ENCODE assay signal across 15 cellular contexts in genomic region chr14:61652526-61653262, GRCh38. TPM values are rescaled to one million over a fixed set of nuclear protein-coding genes. Genes with fewer than 3 reads are reported as not detected.
DNase-seq lines count a peak whose midpoint lies in the region; ATAC-seq and TF ChIP-seq lines count a peak whose summit lies in the region.
"Had no signal": no experiment of that assay in that cellular context is flagged by ENCODE, and none has a peak within 500 bp of the region (broad histone marks: within the 10 kb centered on the region; RNA-seq: fewer than 3 reads in every experiment).

No MANE protein-coding gene starts in this region.

- no peak overlapping the region for H3K27ac Mint-ChIP-seq in activated B cell treated with CpG ODN at 0.5 μM for 24 hours
- H3K27ac Mint-ChIP-seq: activated CD4-positive, alpha-beta memory T cell treated with anti-CD3 and anti-CD28 coated beads, Interleukin-2, amount 10 ng/mL, durations not matched to agents 7 days and 5 days; activated T-helper 1 cell treated with anti-CD3 and anti-CD28 coated beads, Interleukin-12 subunit alpha, Interleukin-12 subunit beta, Interleukin-2, Interleukin-4 antibody, amounts not matched to agents 30 ng/mL and 10 ng/mL and 1 ng/mL, durations not matched to agents 14 hours and 24 hours and 36 hours; stimulated activated effector memory CD8-positive, alpha-beta T cell treated with anti-CD3 and anti-CD28 coated beads, Interleukin-12 subunit alpha, Interleukin-12 subunit beta, amount 100 ng/mL, for 72 hours had no signal

- H3K4me3 ChIP-seq in upper lobe of right lung: no peak overlapping the region

- intact Hi-C loops in activated B cell treated with CpG ODN at 0.5 μM for 24 hours (cut with micrococcal nuclease) (loop anchor here (1.0 kb wide), 1 partner anchor 9 kb away; no protein-coding TSS in a partner anchor), upper lobe of right lung (cut with DNase I) (no loop called here)

- H3K4me3 Mint-ChIP-seq in activated B cell treated with CpG ODN at 0.5 μM for 24 hours: peak overlapping the region; percentile 12
- H3K4me3 Mint-ChIP-seq: activated CD4-positive, alpha-beta memory T cell treated with anti-CD3 and anti-CD28 coated beads, Interleukin-2, amount 10 ng/mL, durations not matched to agents 7 days and 5 days; activated T-helper 1 cell treated with anti-CD3 and anti-CD28 coated beads, Interleukin-12 subunit alpha, Interleukin-12 subunit beta, Interleukin-2, Interleukin-4 antibody, amounts not matched to agents 30 ng/mL and 10 ng/mL and 1 ng/mL, durations not matched to agents 14 hours and 24 hours and 36 hours; central memory CD8-positive, alpha-beta T cell; stimulated activated effector memory CD8-positive, alpha-beta T cell treated with anti-CD3 and anti-CD28 coated beads, Interleukin-12 subunit alpha, Interleukin-12 subunit beta, amount 100 ng/mL, for 72 hours had no signal

- no peaks in the 10 kb centered on the region for H3K27me3 ChIP-seq in upper lobe of right lung
- H3K27me3 ChIP-seq: neutrophil had no signal

- no peaks in the 10 kb centered on the region for H3K9me3 ChIP-seq in upper lobe of right lung
- H3K9me3 ChIP-seq: neutrophil had no signal

- H3K9me3 Mint-ChIP-seq in activated B cell treated with CpG ODN at 0.5 μM for 24 hours: no peaks in the 10 kb centered on the region
- H3K9me3 Mint-ChIP-seq: central memory CD8-positive, alpha-beta T cell; stimulated activated effector memory CD8-positive, alpha-beta T cell treated with anti-CD3 and anti-CD28 coated beads, Interleukin-12 subunit alpha, Interleukin-12 subunit beta, amount 100 ng/mL, for 72 hours had no signal

- peaks cover 28% of the 10 kb centered on the region for H3K4me1 Mint-ChIP-seq in activated B cell treated with CpG ODN at 0.5 μM for 24 hours

- no peak for TF ChIP-seq CTCF in activated B cell treated with CpG ODN at 0.5 μM for 24 hours (IDR thresholded peaks at IDR 0.05)
- no peak for TF ChIP-seq CTCF in upper lobe of right lung (IDR thresholded peaks at IDR 0.05)

- H3K27me3 Mint-ChIP-seq in activated B cell treated with CpG ODN at 0.5 μM for 24 hours: no peaks in the 10 kb centered on the region
- H3K27me3 Mint-ChIP-seq: central memory CD8-positive, alpha-beta T cell had no signal

- H3K27ac ChIP-seq in upper lobe of right lung: no peak overlapping the region
- H3K27ac ChIP-seq: neutrophil had no signal

- H3K36me3 ChIP-seq in upper lobe of right lung: no peaks in the 10 kb centered on the region
- H3K36me3 ChIP-seq: neutrophil had no signal

- DNase-seq in Daoy (ENCODE audit: low read depth) (peak; percentile 57), activated B cell treated with CpG ODN at 0.5 μM for 24 hours (no peak), myocyte (ENCODE audit: low read depth) (peak; percentile 40), upper lobe of right lung (no peak), T-helper 1 cell (no peak)
- DNase-seq: activated CD4-positive, alpha-beta memory T cell treated with anti-CD3 and anti-CD28 coated beads, Interleukin-2, amount 10 ng/mL, durations not matched to agents 7 days and 5 days; KG1; NCI-H1417 treated with DMSO at 0.1 percent for 48 hours had no signal

- H3K36me3 Mint-ChIP-seq in activated B cell treated with CpG ODN at 0.5 μM for 24 hours (ENCODE audit: low read depth): no peaks in the 10 kb centered on the region
- H3K36me3 Mint-ChIP-seq: stimulated activated effector memory CD8-positive, alpha-beta T cell treated with anti-CD3 and anti-CD28 coated beads, Interleukin-12 subunit alpha, Interleukin-12 subunit beta, amount 100 ng/mL, for 72 hours had no signal

- ATAC-seq in HG03442 (IDR thresholded peaks at IDR 0.05; ENCODE audit: unreplicated experiment) (peak; percentile 55), activated B cell treated with CpG ODN at 0.5 μM for 24 hours (ENCODE audit: low read depth) (peak; percentile 88), esophagus mucosa (no peak), HG03159 (IDR thresholded peaks at IDR 0.05; ENCODE audit: unreplicated experiment) (no peak), upper lobe of right lung (no peak)
- ATAC-seq: stimulated activated effector memory CD8-positive, alpha-beta T cell treated with anti-CD3 and anti-CD28 coated beads, Interleukin-12 subunit alpha, Interleukin-12 subunit beta, amount 100 ng/mL, for 72 hours had no signal

- POLR2A ChIA-PET in activated B cell treated with CpG ODN at 0.5 μM for 24 hours (lab: Charles Lee): interaction anchor here (1.1 kb wide), 1 partner anchor 11 kb away, joined by 4 read pairs; no protein-coding TSS in a partner anchor

- H3K4me1 ChIP-seq in upper lobe of right lung: peaks cover 4% of the 10 kb centered on the region

- CTCF ChIA-PET in activated B cell treated with CpG ODN at 0.5 μM for 24 hours (lab: Charles Lee): no interaction called here

RNA-seq across cellular contexts. Expression of gene HIF1A, which starts 42.6 kb away (rescaled TPM):
- 258 and 272 TPM in 2 replicates for total RNA-seq in Daoy (2014; rRNA removed; shearing (Covaris generic))
- total RNA-seq in activated B cell treated with CpG ODN at 0.5 μM for 24 hours: 148 and 179 TPM in 2 replicates
- total RNA-seq in myocyte: 373 and 444 TPM in 2 replicates
- polyA plus RNA-seq in myocyte (2012): 166 TPM
- total RNA-seq in esophagus mucosa: 155 TPM
- 108 TPM for total RNA-seq in upper lobe of right lung

Comparison
In these comparisons a context has a peak if more than half of its experiments do, and no peak if none do; other contexts are left out.
1. DNase-seq: peak in Daoy (single experiment) and myocyte (single experiment); none in activated B cell treated with CpG ODN at 0.5 μM for 24 hours (single experiment), upper lobe of right lung (single experiment) and T-helper 1 cell (0 of 5).
2. ATAC-seq: peak in HG03442 (single experiment) and activated B cell treated with CpG ODN at 0.5 μM for 24 hours (single experiment); none in esophagus mucosa (single experiment), HG03159 (single experiment) and upper lobe of right lung (single experiment).